8 cellular contexts compared by ENCODE assay signal in genomic region chr16:19168173-19169080, GRCh38. TPM values are rescaled to one million over a fixed set of nuclear protein-coding genes. Genes with fewer than 3 reads are reported as not detected.
DNase-seq lines count a peak whose midpoint lies in the region; ATAC-seq and TF ChIP-seq lines count a peak whose summit lies in the region.

SYT17 (plus strand) TSS chr16:19168240; CDS start chr16:19168647, 407 bp downstream.

- no peak for TF ChIP-seq CTCF in Peyer's patch (IDR thresholded peaks at IDR 0.05)
- no peak for TF ChIP-seq CTCF in fibroblast of pulmonary artery (IDR thresholded peaks at IDR 0.05; ENCODE audit: low read length, missing control alignments)
- TF ChIP-seq CTCF in osteocyte (IDR thresholded peaks at IDR 0.05): no peak

- H3K4me3 Mint-ChIP-seq in osteocyte (ENCODE audit: unreplicated experiment): peak within 1 kb of the TSS; percentile 63
- H3K4me3 Mint-ChIP-seq in activated T-cell treated with anti-CD3 and anti-CD28 coated beads, Interleukin-2, amount 50 U/mL, for 24 hours: no peak within 1 kb of the TSS

- peaks cover 44% of the 10 kb centered on the region for H3K27me3 Mint-ChIP-seq in osteocyte (ENCODE audit: unreplicated experiment)
- peaks cover 47% of the 10 kb centered on the region for H3K27me3 Mint-ChIP-seq in activated T-cell treated with anti-CD3 and anti-CD28 coated beads, Interleukin-2, amount 50 U/mL, for 24 hours

- H3K36me3 Mint-ChIP-seq in osteocyte (ENCODE audit: unreplicated experiment): no peaks in the 10 kb centered on the region
- H3K36me3 Mint-ChIP-seq in activated T-cell treated with anti-CD3 and anti-CD28 coated beads, Interleukin-2, amount 50 U/mL, for 24 hours (ENCODE audit: low read depth): no peaks in the 10 kb centered on the region

- H3K36me3 ChIP-seq in Peyer's patch: no peaks in the 10 kb centered on the region

- H3K9me3 ChIP-seq in Peyer's patch: no peaks in the 10 kb centered on the region

- H3K4me1 Mint-ChIP-seq in osteocyte (ENCODE audit: unreplicated experiment): peaks cover 5% of the 10 kb centered on the region
- peaks cover 3% of the 10 kb centered on the region for H3K4me1 Mint-ChIP-seq in activated T-cell treated with anti-CD3 and anti-CD28 coated beads, Interleukin-2, amount 50 U/mL, for 24 hours (ENCODE audit: low read depth)

- H3K27ac ChIP-seq in Peyer's patch: peak within 1 kb of the TSS; percentile 1 to 59 (median 46)

- H3K27ac Mint-ChIP-seq in osteocyte (ENCODE audit: unreplicated experiment): no peak within 1 kb of the TSS
- no peak within 1 kb of the TSS for H3K27ac Mint-ChIP-seq in activated T-cell treated with anti-CD3 and anti-CD28 coated beads, Interleukin-2, amount 50 U/mL, for 24 hours

- peak within 1 kb of the TSS; percentile 40 to 76 (median 51) for H3K4me3 ChIP-seq in Peyer's patch
- peak within 1 kb of the TSS; percentile 37 for H3K4me3 ChIP-seq in fibroblast of pulmonary artery (replicated peaks; ENCODE audit: low read depth, low read length)

- H3K27me3 ChIP-seq in Peyer's patch: no peaks in the 10 kb centered on the region

- no peaks in the 10 kb centered on the region for H3K9me3 Mint-ChIP-seq in osteocyte (ENCODE audit: unreplicated experiment)
- H3K9me3 Mint-ChIP-seq in activated T-cell treated with anti-CD3 and anti-CD28 coated beads, Interleukin-2, amount 50 U/mL, for 24 hours: no peaks in the 10 kb centered on the region

- peaks cover 0 to 26% (median 6%) of the 10 kb centered on the region in 4 donors for H3K4me1 ChIP-seq in Peyer's patch

- TF ChIP-seq POLR2A in Peyer's patch (IDR thresholded peaks at IDR 0.05): no peak

- in situ Hi-C loops in ACHN (cut with HindIII; ENCODE audit: low pct_ligation_motif_present, low pct_unique_long_range_greater_than_20kb, low sequenced_read_pairs): no loop called here

- DNase-seq in NCI-H1694 treated with DMSO at 0.1 percent for 48 hours (lab: John Stamatoyannopoulos, UW) (peak; percentile 16), NCI-H1694 (lab: John Stamatoyannopoulos, UW) (no peak), Peyer's patch (peak in 2 of 3 donors; percentile 57 to 74), fibroblast of pulmonary artery (ENCODE audit: low read depth) (no peak), osteocyte (ENCODE audit: extremely low spot score, unreplicated experiment) (no peak), ACHN (no peak)
- no peak for DNase-seq in activated T-cell treated with anti-CD3 and anti-CD28 coated beads, Interleukin-2, amount 50 U/mL, for 24 hours

- ATAC-seq in GM18870 (IDR thresholded peaks at IDR 0.05; ENCODE audit: unreplicated experiment): no peak

RNA-seq across cellular contexts. Expression of gene SYT17, which starts in this region (rescaled TPM):
- 10 to 100 TPM in 2 of 4 donors, 1 to 10 TPM in 2; 4.2 to 30.5 (median 9.6) TPM for total RNA-seq in Peyer's patch
- total RNA-seq in osteocyte: not detected in 2 replicates

Comparison
In these comparisons a context has a peak if more than half of its experiments do, and no peak if none do; other contexts are left out.
1. DNase-seq: peak in NCI-H1694 treated with DMSO at 0.1 percent for 48 hours (single experiment) and Peyer's patch (2 of 3); none in NCI-H1694 (single experiment), fibroblast of pulmonary artery (single experiment), osteocyte (single experiment), activated T-cell treated with anti-CD3 and anti-CD28 coated beads, Interleukin-2, amount 50 U/mL, for 24 hours (single experiment) and ACHN (single experiment).